8 cellular contexts compared by ENCODE assay signal in the genomic region with DNA sequence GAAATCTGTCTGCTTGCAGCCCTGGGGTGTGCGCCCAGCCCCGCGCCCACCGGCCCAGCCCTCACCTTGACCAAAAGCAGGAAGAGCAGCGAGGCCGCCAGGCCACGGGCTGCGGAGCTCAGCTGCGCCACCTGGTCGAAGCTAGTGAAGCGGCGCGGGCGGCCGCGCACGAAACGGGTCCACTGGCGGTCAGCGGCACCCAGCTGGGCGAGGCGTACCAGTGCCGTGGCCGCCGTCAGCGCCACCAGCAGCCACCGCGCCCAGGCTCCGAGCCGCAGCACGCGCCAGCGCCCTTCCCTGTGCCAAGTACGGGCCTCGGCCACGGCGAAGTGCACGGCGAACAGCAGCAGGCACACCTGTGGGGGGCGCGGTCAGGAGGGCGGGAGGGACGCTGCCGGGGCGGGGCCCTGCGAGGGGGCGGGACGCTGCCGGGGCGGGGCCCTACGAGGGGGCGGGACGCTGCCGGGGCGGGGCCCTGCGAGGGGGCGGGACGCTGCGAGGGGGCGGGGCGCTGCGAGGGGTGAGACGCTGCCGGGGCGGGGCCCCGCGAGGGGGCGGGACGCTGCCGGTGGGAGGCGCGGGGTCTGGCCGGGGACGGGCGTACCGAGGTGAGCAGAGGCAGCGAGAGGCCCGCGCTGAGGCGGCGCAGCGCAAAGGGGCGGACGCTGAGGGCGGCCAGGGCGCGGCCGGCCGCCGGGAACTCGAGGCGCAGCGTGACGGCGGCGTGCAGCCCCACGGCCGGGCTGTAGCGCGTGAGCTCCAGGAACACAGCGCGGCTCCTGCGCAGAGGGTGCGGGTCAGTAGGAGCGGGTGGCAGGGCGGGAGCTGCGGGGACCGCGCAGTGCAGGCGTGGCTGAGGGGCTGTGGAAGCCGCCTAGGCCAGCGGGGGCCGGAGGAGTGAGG. TPM values are rescaled to one million over a fixed set of nuclear protein-coding genes. Genes with fewer than 3 reads are reported as not detected.
DNase-seq lines count a peak whose midpoint lies in the region; ATAC-seq and TF ChIP-seq lines count a peak whose summit lies in the region.

No MANE protein-coding gene starts in this region.

- peaks cover 42% of the 10 kb centered on the region; the same call in 1 of the 2 replicates for H3K36me3 ChIP-seq in GM23248 (ENCODE audit: low read depth)
- peaks cover 83% of the 10 kb centered on the region for H3K36me3 ChIP-seq in adipocyte (ENCODE audit: control insufficient read depth, insufficient read depth, low read length, severe bottlenecking)

- H3K4me3 ChIP-seq in GM23248 (no peak overlapping the region), adipocyte (ENCODE audit: low read length) (no peak overlapping the region), right cardiac atrium (ENCODE audit: low read length) (no peak overlapping the region)

- no peaks in the 10 kb centered on the region for H3K4me1 ChIP-seq in GM23248 (ENCODE audit: insufficient read depth)
- no peaks in the 10 kb centered on the region for H3K4me1 ChIP-seq in adipocyte (ENCODE audit: control insufficient read depth, insufficient read depth, low read length)
- H3K4me1 ChIP-seq in right cardiac atrium (ENCODE audit: control insufficient read depth, insufficient read depth, low read length): no peaks in the 10 kb centered on the region

- peaks cover 4% of the 10 kb centered on the region; the same call in 1 of the 2 replicates for H3K9me3 Mint-ChIP-seq in HFFc6

- H3F3A ChIP-seq in GM23248 (ENCODE audit: insufficient read depth): peaks cover 16% of the 10 kb centered on the region; the same call in 1 of the 2 replicates

- in situ Hi-C loops in GM23248 (cut with MboI): no loop called here

- H3K36me3 Mint-ChIP-seq in HFFc6 (ENCODE audit: low read depth): peaks cover 25% of the 10 kb centered on the region

- H3K4me3 Mint-ChIP-seq in HFFc6: no peak overlapping the region

- ATAC-seq in right cardiac atrium: peak; percentile 46 to 68
- peak; percentile 5 for ATAC-seq in sciatic nerve
- no peak for ATAC-seq in HG03135 (IDR thresholded peaks at IDR 0.05; ENCODE audit: unreplicated experiment)
- ATAC-seq in HG03095 (IDR thresholded peaks at IDR 0.05; ENCODE audit: unreplicated experiment): no peak

- H3K9me2 ChIP-seq in GM23248 (ENCODE audit: insufficient read depth): no peaks in the 10 kb centered on the region

- no peak overlapping the region for H3K27ac Mint-ChIP-seq in HFFc6

- WGBS in GM23248 (ENCODE audit: low coverage in 1 of 2, low lambda C conversion rate in 2 of 2, missing lambda C conversion rate in 2 of 2), 2 experiments: 79 to 94% methylated on average over 67 to 107 of the region's 113 CpGs
- WGBS in right cardiac atrium: 59% methylated on average over 113 of the region's 113 CpGs

- DNase-seq in GM23248 (peak; percentile 62), adipocyte (ENCODE audit: low read depth) (peak; percentile 71), right cardiac atrium (peak; percentile 78 to 90 (median 82)), sciatic nerve (ENCODE audit: low spot score) (peak; percentile 77), HFFc6 (no peak), occipital lobe (lab: John Stamatoyannopoulos, UW) (no peak)

- TF ChIP-seq CTCF in HFFc6 (IDR thresholded peaks at IDR 0.05): no peak

- no peak overlapping the region for H3K4me2 ChIP-seq in GM23248 (ENCODE audit: unreplicated experiment)

- no peaks in the 10 kb centered on the region for H4K20me1 ChIP-seq in GM23248 (ENCODE audit: insufficient read depth)

- peaks cover 19% of the 10 kb centered on the region for H3K27me3 Mint-ChIP-seq in HFFc6 (ENCODE audit: insufficient read depth)

- intact Hi-C loops in right cardiac atrium (cut with DNase I): no loop called here
- intact Hi-C loops in sciatic nerve (cut with DNase I): no loop called here

- H3K27me3 ChIP-seq in GM23248 (replicated peaks; ENCODE audit: insufficient read depth) (no peaks in the 10 kb centered on the region), adipocyte (replicated peaks; ENCODE audit: control insufficient read depth, insufficient read depth, low read length) (no peaks in the 10 kb centered on the region), right cardiac atrium (ENCODE audit: control insufficient read depth, insufficient read depth) (no peaks in the 10 kb centered on the region)

- peaks cover 11% of the 10 kb centered on the region for H3K4me1 Mint-ChIP-seq in HFFc6 (ENCODE audit: low read depth)

- H3K9me3 ChIP-seq in GM23248 (ENCODE audit: low read depth) (no peaks in the 10 kb centered on the region), adipocyte (ENCODE audit: control insufficient read depth, low read length) (no peaks in the 10 kb centered on the region), right cardiac atrium (ENCODE audit: control insufficient read depth, low read length) (no peaks in the 10 kb centered on the region)

- no peak overlapping the region for H3K9ac ChIP-seq in GM23248
- H3K9ac ChIP-seq in adipocyte (ENCODE audit: low read length): no peak overlapping the region

- H3K27ac ChIP-seq in GM23248: no peak overlapping the region
- peak overlapping the region; percentile 53 for H3K27ac ChIP-seq in right cardiac atrium (ENCODE audit: low read length)

- peaks cover 13% of the 10 kb centered on the region; the same call in 1 of the 2 replicates for H3K79me2 ChIP-seq in GM23248 (ENCODE audit: insufficient read depth)

- H2AFZ ChIP-seq in GM23248: no peak overlapping the region

RNA-seq across cellular contexts. Expression of a gene that starts 43.3 kb away (rescaled TPM):
- 53.7 and 84.6 TPM in 2 replicates for total RNA-seq in GM23248 (2014; rRNA removed; shearing (Covaris generic))
- polyA plus RNA-seq in GM23248 (2016; fragmentation: Nextera tagmentation; extraction: Ambion mirVana) (43.3 and 52.2 TPM in 2 replicates), right cardiac atrium (34.7 TPM)
- total RNA-seq in right cardiac atrium (10 to 100 TPM; 67.3 to 72.4 (median 69.4) TPM), sciatic nerve (156 TPM), occipital lobe (47.3 TPM)
- 10 to 100 TPM; 72.0 to 88.3 (median 83.2) TPM for total RNA-seq in HFFc6 (2021; fragmentation: NEBNext Ultra II Directional; extraction: Animal tissue kit (Norgen Biotek cat#: 25700))

RNA-seq across cellular contexts. Expression of a gene that starts 43.4 kb away (rescaled TPM):
- total RNA-seq in GM23248 (2014; rRNA removed; shearing (Covaris generic)): 19.9 and 22.8 TPM in 2 replicates
- polyA plus RNA-seq in GM23248 (2016; fragmentation: Nextera tagmentation; extraction: Ambion mirVana) (20.3 and 21.2 TPM in 2 replicates), right cardiac atrium (21.3 TPM)
- total RNA-seq in right cardiac atrium (10 to 100 TPM in 3 of 4 donors, 1 to 10 TPM in 1; 4.3 to 14.0 (median 12.5) TPM), sciatic nerve (21.8 TPM), occipital lobe (20.3 TPM)
- total RNA-seq in HFFc6 (2021; fragmentation: NEBNext Ultra II Directional; extraction: Animal tissue kit (Norgen Biotek cat#: 25700)): 10 to 100 TPM; 23.7 to 31.5 (median 26.4) TPM

RNA-seq across cellular contexts. Expression of a gene that starts 44.6 kb away (rescaled TPM):
- 200 and 201 TPM in 2 replicates for total RNA-seq in GM23248 (2014; rRNA removed; shearing (Covaris generic))
- polyA plus RNA-seq in GM23248 (2016; fragmentation: Nextera tagmentation; extraction: Ambion mirVana) (43.7 and 48.4 TPM in 2 replicates), right cardiac atrium (98.4 TPM)
- total RNA-seq in right cardiac atrium (100 to 1,000 TPM in 2 of 4 donors, 10 to 100 TPM in 2; 95.9 to 111 (median 99.1) TPM), sciatic nerve (159 TPM), occipital lobe (70.3 TPM)
- 100 to 1,000 TPM in 1 of 6 experiments, 10 to 100 TPM in 5; 77.9 to 118 (median 82.5) TPM for total RNA-seq in HFFc6 (2021; fragmentation: NEBNext Ultra II Directional; extraction: Animal tissue kit (Norgen Biotek cat#: 25700))

RNA-seq across cellular contexts. Expression of a gene that starts 57.4 kb away (rescaled TPM):
- not detected in 2 replicates for total RNA-seq in GM23248 (2014; rRNA removed; shearing (Covaris generic))
- polyA plus RNA-seq in GM23248 (2016; fragmentation: Nextera tagmentation; extraction: Ambion mirVana) (0.30 and 0.71 TPM in 2 replicates), right cardiac atrium (0.95 TPM)
- total RNA-seq in right cardiac atrium (under 1 TPM in 3 of 4 donors, not detected in 1; 0.24 to 0.89 (median 0.88) TPM), sciatic nerve (0.40 TPM), occipital lobe (5.8 TPM)
- 1 to 10 TPM in 1 of 6 experiments, under 1 TPM in 5; 0.31 to 1.2 (median 0.65) TPM for total RNA-seq in HFFc6 (2021; fragmentation: NEBNext Ultra II Directional; extraction: Animal tissue kit (Norgen Biotek cat#: 25700))

Comparison
In these comparisons a context has a peak if more than half of its experiments do, and no peak if none do; other contexts are left out.
1. DNase-seq: peak in GM23248 (single experiment), adipocyte (single experiment), right cardiac atrium (3 of 3) and sciatic nerve (single experiment); none in HFFc6 (single experiment) and occipital lobe (single experiment).
2. ATAC-seq: peak in right cardiac atrium (2 of 2) and sciatic nerve (single experiment); none in HG03135 (single experiment) and HG03095 (single experiment).